Comparison of ENCODE assay signal across 20 cellular contexts in genomic region chr1:55988963-55989452, GRCh38.
"Had no signal": no experiment of that assay in that cellular context is flagged by ENCODE, and none has a peak within 500 bp of the region (broad histone marks: within the 10 kb centered on the region; RNA-seq: fewer than 3 reads in every experiment).

No MANE protein-coding gene starts in this region.

- H3K36me3 Mint-ChIP-seq: naive thymus-derived CD4-positive, alpha-beta T cell; stimulated activated memory B cell treated with anti-CD40 and anti-IgM and Interleukin-4, amounts not matched to agents 10 μg/mL and 1 μg/mL and 100 μg/mL, for 72 hours had no signal

- H3K4me3 ChIP-seq: esophagus squamous epithelium, hepatocyte, pancreas, testis, tibial nerve had no signal

- H3K4me1 Mint-ChIP-seq: naive thymus-derived CD4-positive, alpha-beta T cell; stimulated activated memory B cell treated with anti-CD40 and anti-IgM and Interleukin-4, amounts not matched to agents 10 μg/mL and 1 μg/mL and 100 μg/mL, for 72 hours; stimulated activated naive CD8-positive, alpha-beta T cell treated with anti-CD3 and anti-CD28 coated beads, Interleukin-15, amount 100 ng/mL, for 72 hours had no signal

- H3K4me2 ChIP-seq: hepatocyte had no signal

- H3K79me2 ChIP-seq: hepatocyte had no signal

- H3K27me3 ChIP-seq: esophagus squamous epithelium, foreskin keratinocyte, hepatocyte, pancreas, testis, tibial nerve had no signal

- H3K4me1 ChIP-seq: foreskin keratinocyte, pancreas had no signal

- ATAC-seq: effector memory CD8-positive, alpha-beta T cell; foreskin keratinocyte; left colon; naive thymus-derived CD4-positive, alpha-beta T cell; pancreas; right cardiac atrium; stimulated activated memory B cell treated with anti-CD40 and anti-IgM and Interleukin-4, amounts not matched to agents 10 μg/mL and 1 μg/mL and 100 μg/mL, for 72 hours; stimulated activated naive CD8-positive, alpha-beta T cell treated with anti-CD3 and anti-CD28 coated beads, Interleukin-15, amount 100 ng/mL, for 72 hours had no signal

- H3K4me3 Mint-ChIP-seq: dendritic cell treated with granulocyte-macrophage colony-stimulating factor and Interleukin-4, amounts not matched to agents 40 ng/mL and 50 ng/mL, for 4 days; effector memory CD8-positive, alpha-beta T cell; naive thymus-derived CD4-positive, alpha-beta T cell; neural crest cell; stimulated activated memory B cell treated with anti-CD40 and anti-IgM and Interleukin-4, amounts not matched to agents 10 μg/mL and 1 μg/mL and 100 μg/mL, for 72 hours; stimulated activated naive CD8-positive, alpha-beta T cell treated with anti-CD3 and anti-CD28 coated beads, Interleukin-15, amount 100 ng/mL, for 72 hours had no signal

- H3K9me3 Mint-ChIP-seq: dendritic cell treated with granulocyte-macrophage colony-stimulating factor and Interleukin-4, amounts not matched to agents 40 ng/mL and 50 ng/mL, for 4 days; effector memory CD8-positive, alpha-beta T cell; neural crest cell; stimulated activated memory B cell treated with anti-CD40 and anti-IgM and Interleukin-4, amounts not matched to agents 10 μg/mL and 1 μg/mL and 100 μg/mL, for 72 hours; stimulated activated naive CD8-positive, alpha-beta T cell treated with anti-CD3 and anti-CD28 coated beads, Interleukin-15, amount 100 ng/mL, for 72 hours had no signal

- DNase-seq: cerebellar nuclear complex; effector memory CD8-positive, alpha-beta T cell; esophagus squamous epithelium; foreskin keratinocyte; head of caudate nucleus; kidney; left colon; naive thymus-derived CD4-positive, alpha-beta T cell; pancreas; right cardiac atrium; stimulated activated CD4-positive, alpha-beta T cell treated with anti-CD3 and anti-CD28 coated beads, Interleukin-4, amount 100 ng/mL, for 24 hours; stimulated activated naive CD8-positive, alpha-beta T cell treated with anti-CD3 and anti-CD28 coated beads, Interleukin-15, amount 100 ng/mL, for 72 hours; testis had no signal

- H2AFZ ChIP-seq: hepatocyte had no signal

- H3K36me3 ChIP-seq: esophagus squamous epithelium, pancreas, tibial nerve had no signal

- H3K27ac Mint-ChIP-seq: dendritic cell treated with granulocyte-macrophage colony-stimulating factor and Interleukin-4, amounts not matched to agents 40 ng/mL and 50 ng/mL, for 4 days; effector memory CD8-positive, alpha-beta T cell; naive thymus-derived CD4-positive, alpha-beta T cell; progenitor cell of endocrine pancreas; stimulated activated memory B cell treated with anti-CD40 and anti-IgM and Interleukin-4, amounts not matched to agents 10 μg/mL and 1 μg/mL and 100 μg/mL, for 72 hours; stimulated activated naive CD8-positive, alpha-beta T cell treated with anti-CD3 and anti-CD28 coated beads, Interleukin-15, amount 100 ng/mL, for 72 hours had no signal

- H3K27ac ChIP-seq: epithelial cell of prostate, foreskin keratinocyte, hepatocyte, pancreas had no signal

- H3K27me3 Mint-ChIP-seq: stimulated activated naive CD8-positive, alpha-beta T cell treated with anti-CD3 and anti-CD28 coated beads, Interleukin-15, amount 100 ng/mL, for 72 hours had no signal

- H3K9me3 ChIP-seq: esophagus squamous epithelium, pancreas, testis, tibial nerve had no signal
